ENCODE assay signal across 23 cellular contexts in genomic region chr6:153613719-153614455, GRCh38.
DNase-seq lines count a peak whose midpoint lies in the region; ATAC-seq and TF ChIP-seq lines count a peak whose summit lies in the region.
"Had no signal": no experiment of that assay in that cellular context is flagged by ENCODE, and none has a peak within 500 bp of the region (broad histone marks: within the 10 kb centered on the region; RNA-seq: fewer than 3 reads in every experiment).

No MANE protein-coding gene starts in this region.

- H3K4me2 ChIP-seq in SK-N-SH, result no peak overlapping the region
- H3K4me2 ChIP-seq: BLaER1 treated with 17β-estradiol and CSF1 and Interleukin-3, amounts not matched to agents 10 nM and 100 nM had no signal

- H3K27me3 ChIP-seq in SK-N-SH (ENCODE audit: insufficient read depth) (no peaks in the 10 kb centered on the region), heart right ventricle (no peaks in the 10 kb centered on the region), ascending aorta (no peaks in the 10 kb centered on the region)
- H3K27me3 ChIP-seq: BE2C; BLaER1 treated with 17β-estradiol and CSF1 and Interleukin-3, amounts not matched to agents 10 nM and 100 nM had no signal

- no peak for TF ChIP-seq CTCF in SK-N-SH (IDR thresholded peaks at IDR 0.05)
- TF ChIP-seq CTCF in heart right ventricle (IDR thresholded peaks at IDR 0.05), result no peak
- no peak for TF ChIP-seq CTCF in ascending aorta (IDR thresholded peaks at IDR 0.05)

- TF ChIP-seq EP300 in SK-N-SH (IDR thresholded peaks at IDR 0.05; ENCODE audit: borderline replicate concordance in 1 of 2, low read depth in 1 of 2, low read length in 1 of 2), result no peak

- no peaks in the 10 kb centered on the region for H3F3A ChIP-seq in SK-N-SH (replicated peaks; ENCODE audit: insufficient read depth)

- H3K4me3 ChIP-seq in SK-N-SH (ENCODE audit: low read depth in 2 of 2, low read length in 1 of 2), result no peak overlapping the region
- H3K4me3 ChIP-seq in heart right ventricle, result no peak overlapping the region
- no peak overlapping the region for H3K4me3 ChIP-seq in ascending aorta
- H3K4me3 ChIP-seq: BLaER1 treated with 17β-estradiol and CSF1 and Interleukin-3, amounts not matched to agents 10 nM and 100 nM; GM12878; GM23248 had no signal

- H4K20me1 ChIP-seq in SK-N-SH (ENCODE audit: insufficient read depth), result no peaks in the 10 kb centered on the region
- H4K20me1 ChIP-seq: BLaER1 treated with 17β-estradiol and CSF1 and Interleukin-3, amounts not matched to agents 10 nM and 100 nM had no signal

- POLR2A ChIA-PET in SK-N-SH (lab: Yijun Ruan, JAX), result no interaction called here

- no peaks in the 10 kb centered on the region for H3K79me2 ChIP-seq in SK-N-SH (ENCODE audit: insufficient read depth)

- no peaks in the 10 kb centered on the region for H3K9me3 ChIP-seq in SK-N-SH
- H3K9me3 ChIP-seq in heart right ventricle, result no peaks in the 10 kb centered on the region
- H3K9me3 ChIP-seq in ascending aorta, result no peaks in the 10 kb centered on the region
- H3K9me3 ChIP-seq: BE2C; BLaER1 treated with 17β-estradiol and CSF1 and Interleukin-3, amounts not matched to agents 10 nM and 100 nM had no signal

- intact Hi-C loops in heart right ventricle (cut with DNase I) (no loop called here), cardiac septum (cut with DNase I) (no loop called here), ascending aorta (cut with DNase I) (loop anchor here (10.0 kb wide), 1 partner anchor 171 kb away; no protein-coding TSS in a partner anchor)

- H3K27ac ChIP-seq in SK-N-SH (ENCODE audit: low read depth in 2 of 2, low read length in 1 of 2), result no peak overlapping the region
- H3K27ac ChIP-seq in heart right ventricle, result peak overlapping the region in 4 of 10 donors; percentile 13 to 34 (median 24)
- peak overlapping the region; percentile 7 to 25 for H3K27ac ChIP-seq in ascending aorta
- H3K27ac ChIP-seq: 22Rv1; BLaER1 treated with 17β-estradiol and CSF1 and Interleukin-3, amounts not matched to agents 10 nM and 100 nM; GM23248 had no signal

- no peak overlapping the region for H3K9ac ChIP-seq in SK-N-SH
- H3K9ac ChIP-seq: BLaER1 treated with 17β-estradiol and CSF1 and Interleukin-3, amounts not matched to agents 10 nM and 100 nM; GM23248 had no signal

- no peak overlapping the region for H2AFZ ChIP-seq in SK-N-SH (ENCODE audit: low read depth)
- H2AFZ ChIP-seq: GM23248 had no signal

- H3K36me3 ChIP-seq in SK-N-SH (replicated peaks in 1 of 2; ENCODE audit: control insufficient read depth in 1 of 2, insufficient read depth in 2 of 2, low read length in 1 of 2) (no peaks in the 10 kb centered on the region), heart right ventricle (no peaks in the 10 kb centered on the region), ascending aorta (no peaks in the 10 kb centered on the region)
- H3K36me3 ChIP-seq: BE2C; BLaER1 treated with 17β-estradiol and CSF1 and Interleukin-3, amounts not matched to agents 10 nM and 100 nM had no signal

- ATAC-seq in SK-N-SH treated with all-trans-retinoic acid at 6 μM for 48 hours (peak; percentile 39; the same call in 2 of the 3 replicates), heart right ventricle (peak in 6 of 8 donors; percentile 68 to 92 (median 78))
- ATAC-seq: GM12878 had no signal

- H3K4me1 ChIP-seq in SK-N-SH (ENCODE audit: control insufficient read depth in 1 of 2, insufficient read depth in 2 of 2, low read depth in 1 of 2, low read length in 1 of 2) (peaks cover 2 to 4% of the 10 kb centered on the region in 2 experiments; a peak in 3 of 4 replicates), heart right ventricle (peaks cover 0 to 23% (median 5%) of the 10 kb centered on the region in 9 donors), ascending aorta (peaks cover 4 to 15% of the 10 kb centered on the region in 2 donors)

- CTCF ChIA-PET in SK-N-SH (lab: Yijun Ruan, JAX), result interaction anchor here (1.0 kb wide), 1 partner anchor 9 kb away, joined by 4 read pairs; no protein-coding TSS in a partner anchor

- no peaks in the 10 kb centered on the region for H3K9me2 ChIP-seq in SK-N-SH

- TF ChIP-seq RAD21 in SK-N-SH (IDR thresholded peaks at IDR 0.05; ENCODE audit: low read length), result no peak

- no peak for DNase-seq in SK-N-SH
- no peak for DNase-seq in heart right ventricle
- no peak for DNase-seq in cardiac septum (ENCODE audit: low spot score)
- DNase-seq in ascending aorta (ENCODE audit: low spot score in 2 of 2), result no peak
- peak; percentile 10 to 24 for DNase-seq in dermis microvascular lymphatic vessel endothelial cell (ENCODE audit: low read depth in 2 of 2)
- no peak for DNase-seq in NCI-H2171 (lab: John Stamatoyannopoulos, UW)
- no peak for DNase-seq in NCI-H1092 treated with DMSO at 0.1 percent for 48 hours (lab: John Stamatoyannopoulos, UW)
- DNase-seq: ACHN; AML-193; BE2C; CD4-positive, alpha-beta T cell; CD8-positive, alpha-beta memory T cell; DMS 273 treated with DMSO at 0.1 percent for 48 hours; DMS79; EL; GDM1; GM23248; H7; HCEC 1CT had no signal

TF ChIP-seq in SK-N-SH treated with all-trans-retinoic acid at 6 μM for 48 hours, 23 proteins besides CTCF, POLR2A, EP300 and RAD21:
- TF ChIP-seq ZFP3 (CRISPR knock-in tag; IDR thresholded peaks at IDR 0.05) (no peak), ISL1 (CRISPR knock-in tag; IDR thresholded peaks at IDR 0.05) (peak; percentile 67)
TF ChIP-seq in SK-N-SH treated with all-trans-retinoic acid at 6 μM for 48 hours: peak in this region for 1.

TF ChIP-seq in SK-N-SH, 30 proteins besides CTCF, POLR2A, EP300 and RAD21:
- TF ChIP-seq TCF12 (IDR thresholded peaks at IDR 0.05), result no peak
- TF ChIP-seq FOXM1 (IDR thresholded peaks at IDR 0.05; ENCODE audit: low read depth), result no peak
- no peak for TF ChIP-seq EZH2phosphoT487 (IDR thresholded peaks at IDR 0.05; ENCODE audit: borderline replicate concordance, low read depth)
- TF ChIP-seq IRF3 (IDR thresholded peaks at IDR 0.05; ENCODE audit: low read depth, low read length), result no peak
- TF ChIP-seq TEAD4 (IDR thresholded peaks at IDR 0.05; ENCODE audit: borderline replicate concordance, insufficient read depth), result no peak
- TF ChIP-seq MEF2A (IDR thresholded peaks at IDR 0.05; ENCODE audit: borderline replicate concordance, low read depth), result no peak
- no peak for TF ChIP-seq NFIC (IDR thresholded peaks at IDR 0.05; ENCODE audit: borderline replicate concordance)
- no peak for TF ChIP-seq RXRA (IDR thresholded peaks at IDR 0.05; ENCODE audit: borderline replicate concordance, low read depth)
- TF ChIP-seq SMC3 (IDR thresholded peaks at IDR 0.05; ENCODE audit: low read depth, low read length), result no peak
- no peak for TF ChIP-seq NRF1 (IDR thresholded peaks at IDR 0.05; ENCODE audit: low read depth, low read length)
- no peak for TF ChIP-seq SIN3A (IDR thresholded peaks at IDR 0.05; ENCODE audit: borderline replicate concordance, low read depth, low read length)
- TF ChIP-seq MXI1 (IDR thresholded peaks at IDR 0.05; ENCODE audit: low read depth, low read length), result no peak
- TF ChIP-seq USF2 (IDR thresholded peaks at IDR 0.05; ENCODE audit: borderline replicate concordance, low read depth, low read length), result no peak
- no peak for TF ChIP-seq PBX3 (IDR thresholded peaks at IDR 0.05)
- no peak for TF ChIP-seq USF1 (IDR thresholded peaks at IDR 0.05; ENCODE audit: borderline replicate concordance, low read depth)
- no peak for TF ChIP-seq RFX5 (IDR thresholded peaks at IDR 0.05; ENCODE audit: low read length)
- TF ChIP-seq POLR2AphosphoS5 (IDR thresholded peaks at IDR 0.05; ENCODE audit: low read depth, low read length), result no peak
- no peak for TF ChIP-seq JUND (IDR thresholded peaks at IDR 0.05)
TF ChIP-seq in SK-N-SH: peak in this region for 0.

Comparison
In these comparisons a context has a peak if more than half of its experiments do, and no peak if none do; other contexts are left out.
1. DNase-seq: peak in dermis microvascular lymphatic vessel endothelial cell (2 of 2); none in SK-N-SH (single experiment), heart right ventricle (0 of 2), cardiac septum (single experiment), ascending aorta (0 of 2), NCI-H2171 (single experiment) and NCI-H1092 treated with DMSO at 0.1 percent for 48 hours (single experiment).
2. H3K27ac ChIP-seq: peak in ascending aorta (2 of 2); none in SK-N-SH (0 of 2).